23 cellular contexts compared by ENCODE assay signal in the genomic region with DNA sequence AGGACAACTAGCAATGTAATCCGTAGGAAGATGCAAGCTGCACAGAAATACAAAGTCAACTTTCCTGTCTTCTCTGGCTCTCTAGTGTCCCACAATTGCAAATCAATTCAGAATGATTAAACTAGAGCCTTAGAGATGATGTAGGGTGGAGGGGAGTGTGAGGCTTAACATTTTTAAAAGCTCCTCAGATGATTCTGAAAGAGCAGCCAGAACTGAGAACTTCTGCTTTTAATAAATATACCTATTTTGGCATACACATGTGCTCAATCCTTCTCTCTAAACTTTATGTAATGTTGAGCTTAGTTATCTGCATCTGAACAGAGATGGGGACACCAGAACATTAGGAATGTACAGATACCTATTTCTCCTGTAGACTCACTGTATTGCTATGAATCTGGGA.
DNase-seq lines count a peak whose midpoint lies in the region; TF ChIP-seq lines count a peak whose summit lies in the region.
"Had no signal": no experiment of that assay in that cellular context is flagged by ENCODE, and none has a peak within 500 bp of the region (broad histone marks: within the 10 kb centered on the region; RNA-seq: fewer than 3 reads in every experiment).

No MANE protein-coding gene starts in this region.

- H3K27me3 ChIP-seq in Karpas-422 (ENCODE audit: low read length): no peaks in the 10 kb centered on the region
- no peaks in the 10 kb centered on the region for H3K27me3 ChIP-seq in parathyroid adenoma (ENCODE audit: control insufficient read depth, insufficient read depth, low read length)
- H3K27me3 ChIP-seq: BE2C, BLaER1 had no signal

- H3K4me2 ChIP-seq in Karpas-422 (ENCODE audit: low read depth, low read length, poor library complexity, severe bottlenecking) (peak overlapping the region; percentile 70), parathyroid adenoma (ENCODE audit: low read length) (no peak overlapping the region)
- H3K4me2 ChIP-seq: A549, BLaER1 had no signal

- no peak overlapping the region for H3K4me3 Mint-ChIP-seq in glutamatergic neuron (ENCODE audit: unreplicated experiment)
- H3K4me3 Mint-ChIP-seq: CD14-positive monocyte; CD4-positive, alpha-beta memory T cell; CD4-positive, CD25-positive, alpha-beta regulatory T cell; CD8-positive, alpha-beta memory T cell had no signal

- H3K27me3 Mint-ChIP-seq in glutamatergic neuron (ENCODE audit: unreplicated experiment): peaks cover 11% of the 10 kb centered on the region

- peak overlapping the region; percentile 87 for H3K27ac Mint-ChIP-seq in glutamatergic neuron (ENCODE audit: unreplicated experiment)
- H3K27ac Mint-ChIP-seq: CD14-positive monocyte; CD4-positive, CD25-positive, alpha-beta regulatory T cell; CD8-positive, alpha-beta memory T cell had no signal

- H3K36me3 Mint-ChIP-seq in glutamatergic neuron (ENCODE audit: unreplicated experiment): no peaks in the 10 kb centered on the region
- H3K36me3 Mint-ChIP-seq: CD14-positive monocyte; CD4-positive, alpha-beta memory T cell; CD4-positive, CD25-positive, alpha-beta regulatory T cell; CD8-positive, alpha-beta memory T cell had no signal

- peaks cover 44% of the 10 kb centered on the region for H3K4me1 Mint-ChIP-seq in glutamatergic neuron (ENCODE audit: low read depth, unreplicated experiment)
- H3K4me1 Mint-ChIP-seq: CD14-positive monocyte; CD4-positive, CD25-positive, alpha-beta regulatory T cell had no signal

- H3K79me2 ChIP-seq in Karpas-422 (ENCODE audit: low read length) (no peaks in the 10 kb centered on the region), parathyroid adenoma (no peaks in the 10 kb centered on the region)

- H3K9me3 Mint-ChIP-seq in glutamatergic neuron (ENCODE audit: unreplicated experiment): peaks cover 12% of the 10 kb centered on the region
- H3K9me3 Mint-ChIP-seq: CD14-positive monocyte; CD8-positive, alpha-beta memory T cell had no signal

- peak overlapping the region; percentile 49 for H3K4me3 ChIP-seq in Karpas-422 (ENCODE audit: low read length)
- H3K4me3 ChIP-seq in parathyroid adenoma (ENCODE audit: low read depth, low read length): no peak overlapping the region
- H3K4me3 ChIP-seq: A549, BLaER1, GM12878 had no signal

- H4K20me1 ChIP-seq in Karpas-422 (ENCODE audit: insufficient read depth, low read depth, low read length): no peaks in the 10 kb centered on the region
- H4K20me1 ChIP-seq: BLaER1 had no signal

- H3K9me3 ChIP-seq in Karpas-422 (ENCODE audit: low read length) (no peaks in the 10 kb centered on the region), parathyroid adenoma (ENCODE audit: control insufficient read depth, low read length) (no peaks in the 10 kb centered on the region)
- H3K9me3 ChIP-seq: A549, BE2C, BLaER1 had no signal

- peak overlapping the region; percentile 74 for H3K9ac ChIP-seq in Karpas-422 (ENCODE audit: low read length)
- H3K9ac ChIP-seq in parathyroid adenoma: no peak overlapping the region
- H3K9ac ChIP-seq: BLaER1 had no signal

- H3K9me2 ChIP-seq in Karpas-422 (replicated peaks; ENCODE audit: insufficient read depth, low read length): no peaks in the 10 kb centered on the region

- TF ChIP-seq CTCF in glutamatergic neuron (IDR thresholded peaks at IDR 0.05; ENCODE audit: partially characterized antibody, unreplicated experiment) (no peak), parathyroid adenoma (IDR thresholded peaks at IDR 0.05) (no peak)

- H3K4me1 ChIP-seq in Karpas-422 (ENCODE audit: low read length) (peaks cover 85% of the 10 kb centered on the region), parathyroid adenoma (peaks cover 34% of the 10 kb centered on the region)
- H3K4me1 ChIP-seq: A549, BE2C had no signal

- H3K27ac ChIP-seq in Karpas-422 (ENCODE audit: low read length): peak overlapping the region; percentile 99
- no peak overlapping the region for H3K27ac ChIP-seq in parathyroid adenoma
- H3K27ac ChIP-seq: 22Rv1, A549, BLaER1 had no signal

- H2AFZ ChIP-seq in Karpas-422 (ENCODE audit: low read length) (no peak overlapping the region), parathyroid adenoma (peak overlapping the region; percentile 21)

- H3K36me3 ChIP-seq in Karpas-422 (ENCODE audit: insufficient read depth, low read length) (no peaks in the 10 kb centered on the region), parathyroid adenoma (ENCODE audit: control insufficient read depth, insufficient read depth, low read length) (no peaks in the 10 kb centered on the region)
- H3K36me3 ChIP-seq: BE2C, BLaER1 had no signal

- DNase-seq in Karpas-422 (peak; percentile 91), glutamatergic neuron (no peak), NCI-H748 treated with DMSO at 0.1 percent for 48 hours (lab: John Stamatoyannopoulos, UW) (no peak), AG20443 (ENCODE audit: low spot score) (no peak)
- DNase-seq: BE2C; C1 segment of cervical spinal cord; CD4-positive, alpha-beta memory T cell; CD4-positive, CD25-positive, alpha-beta regulatory T cell; CD8-positive, alpha-beta memory T cell; COR-L47; DMS 273 treated with DMSO at 0.1 percent for 48 hours; DMS153; DMS53; DMS79; DND-41; EL; GDM1 had no signal
